In the genomic region with DNA sequence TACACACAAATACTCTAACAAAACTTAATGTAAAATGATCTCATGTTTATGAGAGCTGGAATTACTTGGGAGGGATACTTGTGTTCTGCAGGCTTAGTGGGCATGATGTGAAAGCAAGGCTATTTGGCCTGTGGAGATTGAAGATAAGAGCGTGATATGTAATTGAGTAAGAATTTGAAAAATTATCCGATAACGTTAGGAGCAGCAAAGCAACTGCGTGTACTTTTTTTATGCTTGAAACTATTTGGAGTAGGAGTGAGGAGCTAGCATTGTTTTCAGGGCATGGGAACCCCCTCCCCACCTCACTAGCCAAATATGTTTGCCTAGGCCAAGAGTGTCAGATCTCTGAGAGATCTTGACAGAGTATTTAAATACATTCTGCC, we compare ENCODE assay signal across 9 cellular contexts. TPM values are rescaled to one million over a fixed set of nuclear protein-coding genes. Genes with fewer than 3 reads are reported as not detected.
DNase-seq lines count a peak whose midpoint lies in the region; ATAC-seq, FAIRE-seq and TF ChIP-seq lines count a peak whose summit lies in the region.
"Not testable (repeated sequence)": the region's sequence is repeated elsewhere in the genome, so short reads cannot be mapped to it uniquely, and the experiment has no call there.
"Had no signal": no experiment of that assay in that cellular context is flagged by ENCODE, and none has a peak within 500 bp of the region (broad histone marks: within the 10 kb centered on the region; RNA-seq: fewer than 3 reads in every experiment).

No MANE protein-coding gene starts in this region.

- in situ Hi-C loops in astrocyte of the spinal cord (cut with HindIII; ENCODE audit: low sequenced_read_pairs): not testable (repeated sequence)

- H3K4me2 ChIP-seq in mesenchymal stem cell (ENCODE audit: low read length, poor library complexity, severe bottlenecking): not testable (repeated sequence)

- H3K79me1 ChIP-seq in mesenchymal stem cell (replicated peaks; ENCODE audit: low read length, poor library complexity, severe bottlenecking): not testable (repeated sequence)

- WGBS in mesenchymal stem cell: 59% methylated on average over 3 of the region's 4 CpGs

- not testable (repeated sequence) for H4K91ac ChIP-seq in mesenchymal stem cell (ENCODE audit: low read length)

- not testable (repeated sequence) for H3K4me1 ChIP-seq in mesenchymal stem cell (ENCODE audit: control insufficient read depth, insufficient read depth, low read depth, low read length); upper lobe of right lung

- peak; percentile 23 for DNase-seq in ELR (ENCODE audit: low read depth)
- DNase-seq in RCC 7860 (ENCODE audit: low spot score): peak; percentile 29
- DNase-seq in astrocyte of the spinal cord (ENCODE audit: low read depth, low spot score): peak; percentile 1
- peak; percentile 46 for DNase-seq in fibroblast of pulmonary artery (ENCODE audit: low read depth)
- DNase-seq in kidney epithelial cell (ENCODE audit: low read depth): peak; percentile 2
- peak; percentile 8 for DNase-seq in mesenchymal stem cell
- DNase-seq in renal cortical epithelial cell (ENCODE audit: low read depth): peak; percentile 22
- DNase-seq in upper lobe of right lung: not testable (repeated sequence)

- H3K27me3 ChIP-seq in kidney epithelial cell (ENCODE audit: control insufficient read depth, insufficient read depth, low read length); mesenchymal stem cell (ENCODE audit: control insufficient read depth in 1 of 2, insufficient read depth in 1 of 2, low read length in 2 of 2); upper lobe of right lung: not testable (repeated sequence)

- not testable (repeated sequence) for H3K9ac ChIP-seq in mesenchymal stem cell (ENCODE audit: low read length)

- peak; percentile 79 for ATAC-seq in upper lobe of right lung

- TF ChIP-seq CTCF in astrocyte of the spinal cord (IDR thresholded peaks at IDR 0.05; ENCODE audit: low read depth, low read length); fibroblast of pulmonary artery (IDR thresholded peaks at IDR 0.05; ENCODE audit: low read length, missing control alignments); kidney epithelial cell (IDR thresholded peaks at IDR 0.05; ENCODE audit: insufficient read depth, low read length, poor library complexity, severe bottlenecking); upper lobe of right lung (IDR thresholded peaks at IDR 0.05): not testable (repeated sequence)

- H2BK120ac ChIP-seq in mesenchymal stem cell (ENCODE audit: low read depth, low read length): not testable (repeated sequence)

- FAIRE-seq in RCC 7860 (lab: Jason Lieb, UNC): not testable (repeated sequence)

- not testable (repeated sequence) for H3K4ac ChIP-seq in mesenchymal stem cell (ENCODE audit: low read depth in 1 of 2, low read length in 2 of 2)

- H3K9me3 ChIP-seq in mesenchymal stem cell (ENCODE audit: control insufficient read depth, low read length); upper lobe of right lung: not testable (repeated sequence)

- not testable (repeated sequence) for H2BK15ac ChIP-seq in mesenchymal stem cell (ENCODE audit: low read depth, poor library complexity, severe bottlenecking)

- not testable (repeated sequence) for H3K14ac ChIP-seq in mesenchymal stem cell (ENCODE audit: low read length in 2 of 2)

- not testable (repeated sequence) for H2BK12ac ChIP-seq in mesenchymal stem cell (ENCODE audit: low read length in 2 of 2)

- H3K18ac ChIP-seq in mesenchymal stem cell (ENCODE audit: low read depth in 1 of 2, low read length in 2 of 2): not testable (repeated sequence)

- not testable (repeated sequence) for H3K36me3 ChIP-seq in kidney epithelial cell (ENCODE audit: control insufficient read depth, insufficient read depth, low read length); mesenchymal stem cell (ENCODE audit: control insufficient read depth in 1 of 2, insufficient read depth in 2 of 2, low read depth in 1 of 2, low read length in 2 of 2); upper lobe of right lung

- not testable (repeated sequence) for H2AK5ac ChIP-seq in mesenchymal stem cell (ENCODE audit: low read length, severe bottlenecking)

- intact Hi-C loops in upper lobe of right lung (cut with DNase I): not testable (repeated sequence)

- H3K4me3 ChIP-seq in astrocyte of the spinal cord (ENCODE audit: low read depth, low read length); fibroblast of pulmonary artery (replicated peaks; ENCODE audit: low read depth, low read length); kidney epithelial cell (ENCODE audit: low read depth, low read length); mesenchymal stem cell (ENCODE audit: insufficient read depth in 1 of 2, low read depth in 1 of 2, low read length in 2 of 2); upper lobe of right lung: not testable (repeated sequence)

- not testable (repeated sequence) for H3K27ac ChIP-seq in mesenchymal stem cell (ENCODE audit: low read length, poor library complexity, severe bottlenecking); upper lobe of right lung

- H2AFZ ChIP-seq in mesenchymal stem cell (ENCODE audit: low read depth, low read length): not testable (repeated sequence)

- not testable (repeated sequence) for H2BK5ac ChIP-seq in mesenchymal stem cell (ENCODE audit: low read depth, low read length, poor library complexity, severe bottlenecking)

- not testable (repeated sequence) for H3K23ac ChIP-seq in mesenchymal stem cell (ENCODE audit: low read length in 2 of 2)

- H4K8ac ChIP-seq in mesenchymal stem cell (ENCODE audit: low read length): not testable (repeated sequence)

RNA-seq across cellular contexts. Expression of a gene that starts 16.8 kb away (rescaled TPM):
- 11.6 and 15.7 TPM in 2 replicates for total RNA-seq in kidney epithelial cell
- polyA plus RNA-seq in mesenchymal stem cell (2013, experiment 1 of 2): 9.1 TPM
- 7.7 TPM for polyA plus RNA-seq in mesenchymal stem cell (2013, experiment 2 of 2)
- total RNA-seq in renal cortical epithelial cell: 16.1 TPM in 2 replicates
- 36.0 TPM for total RNA-seq in upper lobe of right lung

RNA-seq across cellular contexts. Expression of a gene that starts 17.5 kb away (rescaled TPM):
- total RNA-seq in kidney epithelial cell: 0.82 and 1.5 TPM in 2 replicates
- 1.2 TPM for polyA plus RNA-seq in mesenchymal stem cell (2013, experiment 1 of 2)
- 0.89 TPM for polyA plus RNA-seq in mesenchymal stem cell (2013, experiment 2 of 2)
- total RNA-seq in renal cortical epithelial cell: 0.30 and 0.52 TPM in 2 replicates
- total RNA-seq in upper lobe of right lung: 0.55 TPM
- total RNA-seq: CD4-positive, alpha-beta memory T cell had no signal
